ENCODE assay signal across 1 cellular context in genomic region chr22:43714104-43714503, GRCh38.
"Had no signal": no experiment of that assay in that cellular context is flagged by ENCODE, and none has a peak within 500 bp of the region (broad histone marks: within the 10 kb centered on the region; RNA-seq: fewer than 3 reads in every experiment).

No MANE protein-coding gene starts in this region.

- ATAC-seq: GM12878 had no signal

- H3K4me3 ChIP-seq: GM12878 had no signal
